Comparison of ENCODE assay signal across 3 cellular contexts in the genomic region with DNA sequence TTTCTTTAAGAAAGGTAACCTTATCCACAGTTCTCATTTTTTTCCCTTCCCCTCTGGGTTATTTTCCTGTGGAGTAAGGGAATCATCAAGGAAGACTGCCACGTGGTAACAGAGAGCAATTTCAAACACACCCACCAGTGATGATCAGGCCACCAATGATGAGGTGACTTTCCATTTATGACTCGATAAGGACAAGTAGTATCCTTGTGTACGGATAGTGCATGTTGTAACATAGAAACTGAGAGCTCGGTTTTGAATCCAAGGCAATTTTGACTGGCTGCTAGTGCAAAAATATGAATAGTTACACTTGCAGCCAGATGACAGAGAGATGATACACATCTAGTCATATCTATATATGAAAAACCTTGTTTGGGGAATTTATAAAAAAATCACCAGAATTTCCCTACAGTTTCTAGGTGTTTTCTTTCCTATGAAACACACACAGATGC.
TF ChIP-seq lines count a peak whose summit lies in the region.

No MANE protein-coding gene starts in this region.

TF ChIP-seq in IMR-90, 13 proteins besides CTCF, POLR2A, EP300 and RAD21:
- TF ChIP-seq RFX5 (IDR thresholded peaks at IDR 0.05; ENCODE audit: low read depth, low read length), result no peak
- TF ChIP-seq FOS (IDR thresholded peaks at IDR 0.05; ENCODE audit: low read depth, low read length), result no peak
- TF ChIP-seq, protein P1, sequence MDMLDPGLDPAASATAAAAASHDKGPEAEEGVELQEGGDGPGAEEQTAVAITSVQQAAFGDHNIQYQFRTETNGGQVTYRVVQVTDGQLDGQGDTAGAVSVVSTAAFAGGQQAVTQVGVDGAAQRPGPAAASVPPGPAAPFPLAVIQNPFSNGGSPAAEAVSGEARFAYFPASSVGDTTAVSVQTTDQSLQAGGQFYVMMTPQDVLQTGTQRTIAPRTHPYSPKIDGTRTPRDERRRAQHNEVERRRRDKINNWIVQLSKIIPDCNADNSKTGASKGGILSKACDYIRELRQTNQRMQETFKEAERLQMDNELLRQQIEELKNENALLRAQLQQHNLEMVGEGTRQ (IDR thresholded peaks at IDR 0.05; ENCODE audit: low read depth, low read length), result no peak
- TF ChIP-seq SMC3 (IDR thresholded peaks at IDR 0.05; ENCODE audit: low read depth, low read length), result no peak
- no peak for TF ChIP-seq NFE2L2 (IDR thresholded peaks at IDR 0.05; ENCODE audit: low read depth, low read length)
- no peak for TF ChIP-seq CEBPB (IDR thresholded peaks at IDR 0.05; ENCODE audit: low read depth, low read length)
- TF ChIP-seq CHD1 (IDR thresholded peaks at IDR 0.05; ENCODE audit: low read depth, low read length), result no peak
- no peak for TF ChIP-seq MAZ (IDR thresholded peaks at IDR 0.05; ENCODE audit: borderline replicate concordance, low read depth, low read length)
- no peak for TF ChIP-seq MXI1 (IDR thresholded peaks at IDR 0.05; ENCODE audit: borderline replicate concordance, low read depth, low read length)
- no peak for TF ChIP-seq BHLHE40 (IDR thresholded peaks at IDR 0.05; ENCODE audit: low read depth, low read length)
- no peak for TF ChIP-seq RCOR1 (IDR thresholded peaks at IDR 0.05; ENCODE audit: insufficient replicate concordance, low read length)

TF ChIP-seq in endothelial cell of umbilical vein, 7 proteins besides CTCF, POLR2A, EP300 and RAD21:
- TF ChIP-seq MYC (IDR thresholded peaks at IDR 0.05; ENCODE audit: low read depth, low read length) (no peak), GATA2 (IDR thresholded peaks at IDR 0.05; ENCODE audit: insufficient read depth, insufficient read length, low read depth, low read length) (no peak), EZH2 (IDR thresholded peaks at IDR 0.05; ENCODE audit: borderline replicate concordance, low read depth, low read length, severe bottlenecking) (no peak), POLR2AphosphoS5 (IDR thresholded peaks at IDR 0.05; ENCODE audit: insufficient read depth, low read depth, low read length) (no peak), JUN (IDR thresholded peaks at IDR 0.05; ENCODE audit: borderline replicate concordance, insufficient read depth, insufficient read length, low read depth) (no peak), FOS (IDR thresholded peaks at IDR 0.05; ENCODE audit: borderline replicate concordance, insufficient read depth, low read length) (no peak)
- TF ChIP-seq, protein P2, sequence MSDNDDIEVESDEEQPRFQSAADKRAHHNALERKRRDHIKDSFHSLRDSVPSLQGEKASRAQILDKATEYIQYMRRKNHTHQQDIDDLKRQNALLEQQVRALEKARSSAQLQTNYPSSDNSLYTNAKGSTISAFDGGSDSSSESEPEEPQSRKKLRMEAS (IDR thresholded peaks at IDR 0.05; ENCODE audit: insufficient read depth, insufficient read length), result no peak

TF ChIP-seq in HEK293T, 16 proteins besides CTCF, POLR2A, EP300 and RAD21:
- TF ChIP-seq HDGF (IDR thresholded peaks at IDR 0.05; ENCODE audit: borderline replicate concordance) (no peak), ARNT (IDR thresholded peaks at IDR 0.05) (no peak), FOXM1 (IDR thresholded peaks at IDR 0.05; ENCODE audit: borderline replicate concordance) (no peak), ELF4 (IDR thresholded peaks at IDR 0.05) (no peak), FOXA1 (IDR thresholded peaks at IDR 0.05) (no peak), TARDBP (IDR thresholded peaks at IDR 0.05) (no peak), L3MBTL2 (conservative IDR thresholded peaks at IDR 0.05) (no peak), ZNF384 (IDR thresholded peaks at IDR 0.05) (no peak), BHLHE40 (IDR thresholded peaks at IDR 0.05; ENCODE audit: borderline replicate concordance) (no peak), FOXK2 (IDR thresholded peaks at IDR 0.05) (no peak), SUZ12 (IDR thresholded peaks at IDR 0.05) (no peak), NFRKB (IDR thresholded peaks at IDR 0.05) (no peak), LEF1 (IDR thresholded peaks at IDR 0.05; ENCODE audit: borderline replicate concordance) (no peak)
- TF ChIP-seq, protein P3, sequence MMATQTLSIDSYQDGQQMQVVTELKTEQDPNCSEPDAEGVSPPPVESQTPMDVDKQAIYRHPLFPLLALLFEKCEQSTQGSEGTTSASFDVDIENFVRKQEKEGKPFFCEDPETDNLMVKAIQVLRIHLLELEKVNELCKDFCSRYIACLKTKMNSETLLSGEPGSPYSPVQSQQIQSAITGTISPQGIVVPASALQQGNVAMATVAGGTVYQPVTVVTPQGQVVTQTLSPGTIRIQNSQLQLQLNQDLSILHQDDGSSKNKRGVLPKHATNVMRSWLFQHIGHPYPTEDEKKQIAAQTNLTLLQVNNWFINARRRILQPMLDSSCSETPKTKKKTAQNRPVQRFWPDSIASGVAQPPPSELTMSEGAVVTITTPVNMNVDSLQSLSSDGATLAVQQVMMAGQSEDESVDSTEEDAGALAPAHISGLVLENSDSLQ (IDR thresholded peaks at IDR 0.05), result no peak
